Comparison of ENCODE assay signal across 30 cellular contexts in genomic region chr16:56237451-56237930, GRCh38. TPM values are rescaled to one million over a fixed set of nuclear protein-coding genes. Genes with fewer than 3 reads are reported as not detected.
DNase-seq lines count a peak whose midpoint lies in the region; ATAC-seq, FAIRE-seq and TF ChIP-seq lines count a peak whose summit lies in the region.
"Had no signal": no experiment of that assay in that cellular context is flagged by ENCODE, and none has a peak within 500 bp of the region (broad histone marks: within the 10 kb centered on the region; RNA-seq: fewer than 3 reads in every experiment).

No MANE protein-coding gene starts in this region.

- no peak for TF ChIP-seq POLR2A in GM12892 (IDR thresholded peaks at IDR 0.05; ENCODE audit: low read depth, low read length)

- H3K27me3 Mint-ChIP-seq in activated T-cell treated with anti-CD3 and anti-CD28 coated beads, Interleukin-2, amount 50 U/mL, for 24 hours = no peaks in the 10 kb centered on the region

- intact Hi-C loops in left cardiac atrium (cut with DNase I) = no loop called here

- H3K4me1 Mint-ChIP-seq in activated T-cell treated with anti-CD3 and anti-CD28 coated beads, Interleukin-2, amount 50 U/mL, for 24 hours (ENCODE audit: low read depth) = no peaks in the 10 kb centered on the region
- H3K4me1 Mint-ChIP-seq: activated naive CD8-positive, alpha-beta T cell treated with anti-CD3 and anti-CD28 coated beads, Interleukin-2, amount 10 ng/mL, durations not matched to agents 7 days and 5 days; IgD-negative memory B cell; mesothelial cell of epicardium had no signal

- peak; percentile 35 for ATAC-seq in left cardiac atrium
- ATAC-seq: A549; body of pancreas; GM12878; left lung; natural killer cell treated with Interleukin-12 subunit alpha and Interleukin-12 subunit beta and Interleukin-15 and Interleukin-18, amount 100 ng/mL, for 72 hours; pancreas; WTC11 had no signal

- no peak overlapping the region for H3K27ac Mint-ChIP-seq in activated T-cell treated with anti-CD3 and anti-CD28 coated beads, Interleukin-2, amount 50 U/mL, for 24 hours
- H3K27ac Mint-ChIP-seq: activated naive CD8-positive, alpha-beta T cell treated with anti-CD3 and anti-CD28 coated beads, Interleukin-2, amount 10 ng/mL, durations not matched to agents 7 days and 5 days; IgD-negative memory B cell; mesothelial cell of epicardium; natural killer cell treated with Interleukin-12 subunit alpha and Interleukin-12 subunit beta and Interleukin-15 and Interleukin-18, amount 100 ng/mL, for 72 hours had no signal

- no peak overlapping the region for H3K4me3 Mint-ChIP-seq in activated T-cell treated with anti-CD3 and anti-CD28 coated beads, Interleukin-2, amount 50 U/mL, for 24 hours
- H3K4me3 Mint-ChIP-seq: activated naive CD8-positive, alpha-beta T cell treated with anti-CD3 and anti-CD28 coated beads, Interleukin-2, amount 10 ng/mL, durations not matched to agents 7 days and 5 days; IgD-negative memory B cell; mesothelial cell of epicardium; natural killer cell treated with Interleukin-12 subunit alpha and Interleukin-12 subunit beta and Interleukin-15 and Interleukin-18, amount 100 ng/mL, for 72 hours; WTC11 had no signal

- DNase-seq in Ammon's horn (ENCODE audit: low spot score) (peak; percentile 64), dedifferentiated amniotic fluid mesenchymal stem cell (ENCODE audit: extremely low spot score) (peak; percentile 52), left cardiac atrium (no peak), pons (ENCODE audit: low spot score) (peak; percentile 81), GM12892 (ENCODE audit: insufficient read length) (no peak)
- DNase-seq in stimulated activated CD4-positive, alpha-beta T cell treated with anti-CD3 and anti-CD28 coated beads, Interleukin-1b, Interleukin-23, amount 100 ng/mL, for 48 hours = no peak
- no peak for DNase-seq in activated T-cell treated with anti-CD3 and anti-CD28 coated beads, Interleukin-2, amount 50 U/mL, for 24 hours
- DNase-seq in activated CD8-positive, alpha-beta memory T cell treated with anti-CD3 and anti-CD28 coated beads for 24 hours = no peak
- DNase-seq: activated CD4-positive, alpha-beta T cell treated with anti-CD3 and anti-CD28 coated beads, Interleukin-2, amount 50 U/mL, for 4 hours; activated naive CD8-positive, alpha-beta T cell treated with anti-CD3 and anti-CD28 coated beads, Interleukin-2, amount 10 ng/mL, durations not matched to agents 7 days and 5 days; body of pancreas; Caco-2; DND-41; left lung; NCI-H1105; NCI-H2029 treated with DMSO at 0.1 percent for 48 hours; NCI-H226; NCI-H774; pancreas; stimulated activated CD4-positive, alpha-beta T cell treated with anti-CD3 and anti-CD28 coated beads, Interleukin-15, amount 100 ng/mL, for 24 hours; stomach; T1000 had no signal

- H3K9me3 Mint-ChIP-seq in activated T-cell treated with anti-CD3 and anti-CD28 coated beads, Interleukin-2, amount 50 U/mL, for 24 hours = no peaks in the 10 kb centered on the region
- H3K9me3 Mint-ChIP-seq: activated naive CD8-positive, alpha-beta T cell treated with anti-CD3 and anti-CD28 coated beads, Interleukin-2, amount 10 ng/mL, durations not matched to agents 7 days and 5 days; IgD-negative memory B cell; mesothelial cell of epicardium; natural killer cell treated with Interleukin-12 subunit alpha and Interleukin-12 subunit beta and Interleukin-15 and Interleukin-18, amount 100 ng/mL, for 72 hours; WTC11 had no signal

- no peaks in the 10 kb centered on the region for H3K36me3 Mint-ChIP-seq in activated T-cell treated with anti-CD3 and anti-CD28 coated beads, Interleukin-2, amount 50 U/mL, for 24 hours (ENCODE audit: low read depth)
- H3K36me3 Mint-ChIP-seq: activated naive CD8-positive, alpha-beta T cell treated with anti-CD3 and anti-CD28 coated beads, Interleukin-2, amount 10 ng/mL, durations not matched to agents 7 days and 5 days; IgD-negative memory B cell; mesothelial cell of epicardium; natural killer cell treated with Interleukin-12 subunit alpha and Interleukin-12 subunit beta and Interleukin-15 and Interleukin-18, amount 100 ng/mL, for 72 hours; WTC11 had no signal

- no peak for FAIRE-seq in GM12892 (lab: Jason Lieb, UNC)
- FAIRE-seq: A549, GM12878, H1, pancreas, urothelium cell line had no signal

RNA-seq across cellular contexts. Expression of gene GNAO1, which starts 46.2 kb away (rescaled TPM):
- total RNA-seq in left cardiac atrium = 10 to 100 TPM; 65.3 to 92.9 TPM
- not detected for polyA plus RNA-seq in GM12892 (2012; ENCODE audit: missing spikeins)

Comparison
In these comparisons a context has a peak if more than half of its experiments do, and no peak if none do; other contexts are left out.
1. DNase-seq: peak in Ammon's horn (single experiment), dedifferentiated amniotic fluid mesenchymal stem cell (single experiment) and pons (single experiment); none in left cardiac atrium (single experiment), GM12892 (single experiment), stimulated activated CD4-positive, alpha-beta T cell treated with anti-CD3 and anti-CD28 coated beads, Interleukin-1b, Interleukin-23, amount 100 ng/mL, for 48 hours (single experiment), activated T-cell treated with anti-CD3 and anti-CD28 coated beads, Interleukin-2, amount 50 U/mL, for 24 hours (single experiment) and activated CD8-positive, alpha-beta memory T cell treated with anti-CD3 and anti-CD28 coated beads for 24 hours (single experiment).